ENCODE assay signal across 19 cellular contexts in the genomic region with DNA sequence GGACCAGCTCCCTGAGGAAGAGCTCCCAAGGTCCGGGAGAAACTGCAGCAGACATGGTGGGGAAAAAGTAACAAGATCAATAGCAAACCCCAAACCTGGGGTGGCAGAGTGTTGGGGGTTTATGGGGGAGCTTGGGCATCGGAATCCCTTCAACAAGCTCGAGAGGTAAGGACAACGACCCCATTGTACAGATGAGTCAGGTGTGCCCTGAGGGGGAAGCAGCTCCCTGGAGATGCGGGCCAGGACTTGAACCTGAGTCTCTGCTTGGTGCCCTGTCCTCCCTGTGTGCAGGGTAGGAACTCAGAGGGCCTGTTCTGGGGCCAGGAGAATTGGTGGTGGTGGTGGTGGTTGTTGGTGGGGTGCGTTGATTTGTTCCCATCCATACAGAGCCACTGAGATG.
DNase-seq lines count a peak whose midpoint lies in the region; ATAC-seq and TF ChIP-seq lines count a peak whose summit lies in the region.
"Had no signal": no experiment of that assay in that cellular context is flagged by ENCODE, and none has a peak within 500 bp of the region (broad histone marks: within the 10 kb centered on the region; RNA-seq: fewer than 3 reads in every experiment).

No MANE protein-coding gene starts in this region.

- H3K9me3 Mint-ChIP-seq in endodermal cell: no peaks in the 10 kb centered on the region
- no peaks in the 10 kb centered on the region for H3K9me3 Mint-ChIP-seq in CD4-positive, alpha-beta memory T cell
- H3K9me3 Mint-ChIP-seq: CD4-positive, alpha-beta T cell had no signal

- H3K27me3 ChIP-seq in endodermal cell (ENCODE audit: control insufficient read depth, insufficient read depth, low read length, poor library complexity, severe bottlenecking): peaks cover 7% of the 10 kb centered on the region
- H3K27me3 ChIP-seq in neuronal stem cell (ENCODE audit: control insufficient read depth in 3 of 3, insufficient read depth in 3 of 3, low read depth in 1 of 3, low read length in 3 of 3): peaks cover 0 to 12% (median 0%) of the 10 kb centered on the region in 3 experiments
- no peaks in the 10 kb centered on the region for H3K27me3 ChIP-seq in CD4-positive, alpha-beta memory T cell (ENCODE audit: insufficient read depth, low read length)

- peak; percentile 14 for DNase-seq in activated effector memory CD4-positive, alpha-beta T cell treated with anti-CD3 and anti-CD28 coated beads, Interleukin-2, amount 50 U/mL, for 16 hours
- DNase-seq in activated effector memory CD4-positive, alpha-beta T cell treated with Interleukin-2 at 50 U/mL for 16 hours: no peak
- DNase-seq in endodermal cell (peak; percentile 16), neuronal stem cell (ENCODE audit: low spot score) (no peak), T-helper 17 cell (no peak)
- no peak for DNase-seq in CD4-positive, alpha-beta memory T cell
- DNase-seq: AML-193; CD4-positive, alpha-beta T cell; COR-L47; DMS 273 treated with DMSO at 0.1 percent for 48 hours; DMS53; DND-41; EL; HCEC 1CT had no signal

- POLR2A ChIA-PET in CD4-positive, alpha-beta memory T cell (lab: Charles Lee; ENCODE audit: partially characterized antibody): no interaction called here

- H3K4me3 ChIP-seq in endodermal cell (ENCODE audit: low read length): no peak overlapping the region
- no peak overlapping the region for H3K4me3 ChIP-seq in neuronal stem cell (ENCODE audit: low read length in 2 of 2)
- H3K4me3 ChIP-seq in CD4-positive, alpha-beta memory T cell (ENCODE audit: low read length in 2 of 2): no peak overlapping the region
- H3K4me3 ChIP-seq: A549, GM12878 had no signal

- H3K36me3 Mint-ChIP-seq in endodermal cell (ENCODE audit: low read depth) (no peaks in the 10 kb centered on the region), T-helper 17 cell (ENCODE audit: low read depth) (peaks cover 3% of the 10 kb centered on the region)
- no peaks in the 10 kb centered on the region for H3K36me3 Mint-ChIP-seq in CD4-positive, alpha-beta memory T cell

- H3K36me3 ChIP-seq in endodermal cell (ENCODE audit: control insufficient read depth, insufficient read depth, low read length) (no peaks in the 10 kb centered on the region), neuronal stem cell (replicated peaks in 1 of 2; ENCODE audit: control insufficient read depth in 2 of 2, insufficient read depth in 2 of 2, low read length in 2 of 2) (no peaks in the 10 kb centered on the region)
- H3K36me3 ChIP-seq in CD4-positive, alpha-beta memory T cell (ENCODE audit: insufficient read depth, low read length): no peaks in the 10 kb centered on the region

- peak overlapping the region; percentile 32 for H2BK5ac ChIP-seq in neuronal stem cell (ENCODE audit: low read length)

- no peak overlapping the region for H4K91ac ChIP-seq in neuronal stem cell (ENCODE audit: low read depth, low read length, poor library complexity)

- H3K27ac ChIP-seq in endodermal cell (ENCODE audit: low read depth, low read length) (no peak overlapping the region), neuronal stem cell (replicated peaks; ENCODE audit: low read length) (no peak overlapping the region)
- no peak overlapping the region for H3K27ac ChIP-seq in CD4-positive, alpha-beta memory T cell (ENCODE audit: low read depth, low read length)
- H3K27ac ChIP-seq: 22Rv1, A549, C4-2B had no signal

- no peak overlapping the region for H3K4ac ChIP-seq in neuronal stem cell (ENCODE audit: low read length)

- intact Hi-C loops in CD4-positive, alpha-beta memory T cell (cut with micrococcal nuclease): no loop called here

- H3K9ac ChIP-seq in endodermal cell (ENCODE audit: extremely low read depth, low read length, poor library complexity, severe bottlenecking) (no peak overlapping the region), neuronal stem cell (ENCODE audit: low read depth, low read length, poor library complexity) (no peak overlapping the region)

- H3K4me1 ChIP-seq in endodermal cell (ENCODE audit: control insufficient read depth, insufficient read depth, low read length) (no peaks in the 10 kb centered on the region), neuronal stem cell (ENCODE audit: control insufficient read depth in 2 of 2, insufficient read depth in 1 of 2, low read depth in 1 of 2, low read length in 2 of 2) (no peaks in the 10 kb centered on the region)
- H3K4me1 ChIP-seq in CD4-positive, alpha-beta memory T cell (ENCODE audit: insufficient read depth, low read length): no peaks in the 10 kb centered on the region
- H3K4me1 ChIP-seq: A549 had no signal

- H2AFZ ChIP-seq in neuronal stem cell (ENCODE audit: low read length): no peak overlapping the region

- no peak overlapping the region for H3K23ac ChIP-seq in neuronal stem cell (ENCODE audit: low read depth, low read length, poor library complexity)

- H3K4me3 Mint-ChIP-seq in endodermal cell: no peak overlapping the region
- no peak overlapping the region for H3K4me3 Mint-ChIP-seq in T-helper 17 cell
- H3K4me3 Mint-ChIP-seq in CD4-positive, alpha-beta memory T cell: no peak overlapping the region
- H3K4me3 Mint-ChIP-seq: CD4-positive, alpha-beta T cell had no signal

- no peak for TF ChIP-seq CTCF in endodermal cell (conservative IDR thresholded peaks at IDR 0.05)

- no peak overlapping the region for H3K18ac ChIP-seq in neuronal stem cell (ENCODE audit: low read length)

- H2BK15ac ChIP-seq in neuronal stem cell (ENCODE audit: low read length): no peak overlapping the region

- peaks cover 6% of the 10 kb centered on the region for H3K27me3 Mint-ChIP-seq in endodermal cell (ENCODE audit: insufficient read depth)
- peaks cover 74% of the 10 kb centered on the region for H3K27me3 Mint-ChIP-seq in T-helper 17 cell
- peaks cover 24 to 31% of the 10 kb centered on the region in 2 donors for H3K27me3 Mint-ChIP-seq in CD4-positive, alpha-beta memory T cell

- ATAC-seq in T-helper 17 cell (no peak), GM21515 (IDR thresholded peaks at IDR 0.05; ENCODE audit: unreplicated experiment) (no peak)
- ATAC-seq: A549, GM12878 had no signal

- no peak overlapping the region for H3K4me2 ChIP-seq in neuronal stem cell (ENCODE audit: insufficient read depth, low read length, poor library complexity, severe bottlenecking)
- H3K4me2 ChIP-seq: A549 had no signal

- no peaks in the 10 kb centered on the region for H3K9me3 ChIP-seq in endodermal cell (ENCODE audit: control insufficient read depth, low read length)
- no peaks in the 10 kb centered on the region for H3K9me3 ChIP-seq in neuronal stem cell (replicated peaks in 1 of 2; ENCODE audit: control insufficient read depth in 2 of 2, insufficient read depth in 1 of 2, low read depth in 1 of 2, low read length in 2 of 2)
- no peaks in the 10 kb centered on the region for H3K9me3 ChIP-seq in T-helper 17 cell (ENCODE audit: control insufficient read depth, low read length, poor library complexity, severe bottlenecking)
- H3K9me3 ChIP-seq in CD4-positive, alpha-beta memory T cell (ENCODE audit: control insufficient read depth in 1 of 2, low read length in 2 of 2): no peaks in the 10 kb centered on the region
- H3K9me3 ChIP-seq: A549 had no signal

- no peak overlapping the region for H4K8ac ChIP-seq in neuronal stem cell (ENCODE audit: low read depth, low read length)

- H3K4me1 Mint-ChIP-seq in endodermal cell (peaks cover 9% of the 10 kb centered on the region), T-helper 17 cell (no peaks in the 10 kb centered on the region)
- no peaks in the 10 kb centered on the region for H3K4me1 Mint-ChIP-seq in CD4-positive, alpha-beta memory T cell

- H2AK5ac ChIP-seq in neuronal stem cell (ENCODE audit: low read depth, low read length): no peak overlapping the region

- H2BK12ac ChIP-seq in neuronal stem cell (ENCODE audit: low read length): no peak overlapping the region

- no peak overlapping the region for H3K14ac ChIP-seq in neuronal stem cell (ENCODE audit: low read length)

- H3K79me1 ChIP-seq in neuronal stem cell (ENCODE audit: low read depth, low read length): no peaks in the 10 kb centered on the region

- CTCF ChIA-PET in CD4-positive, alpha-beta memory T cell (lab: Charles Lee; ENCODE audit: partially characterized antibody): no interaction called here

- no peak overlapping the region for H3K27ac Mint-ChIP-seq in endodermal cell
- no peak overlapping the region for H3K27ac Mint-ChIP-seq in T-helper 17 cell
- H3K27ac Mint-ChIP-seq in CD4-positive, alpha-beta memory T cell: peak overlapping the region in 1 of 7 donors; percentile 45
- H3K27ac Mint-ChIP-seq: CD4-positive, alpha-beta T cell had no signal

- H2BK120ac ChIP-seq in neuronal stem cell (ENCODE audit: low read depth, low read length): no peak overlapping the region

- WGBS in endodermal cell (ENCODE audit: insufficient coverage in 1 of 2, insufficient read length in 1 of 2), 2 experiments: 80 to 91% methylated on average over 1 to 6 of the region's 6 CpGs
- WGBS in neuronal stem cell (ENCODE audit: extremely low coverage in 2 of 2, insufficient read length in 2 of 2, insufficient replicate concordance in 1 of 2), 2 donors: no CpG with 5 or more reads among the region's 6 CpGs

Comparison
In these comparisons a context has a peak if more than half of its experiments do, and no peak if none do; other contexts are left out.
1. DNase-seq: peak in activated effector memory CD4-positive, alpha-beta T cell treated with anti-CD3 and anti-CD28 coated beads, Interleukin-2, amount 50 U/mL, for 16 hours (single experiment) and endodermal cell (single experiment); none in activated effector memory CD4-positive, alpha-beta T cell treated with Interleukin-2 at 50 U/mL for 16 hours (single experiment), neuronal stem cell (single experiment), T-helper 17 cell (0 of 3) and CD4-positive, alpha-beta memory T cell (0 of 5).